In genomic region chrX:130165181-130165702, GRCh38 we compare ENCODE assay signal across 8 cellular contexts. TPM values are rescaled to one million over a fixed set of nuclear protein-coding genes. Genes with fewer than 3 reads are reported as not detected.
DNase-seq lines count a peak whose midpoint lies in the region; ATAC-seq and TF ChIP-seq lines count a peak whose summit lies in the region.

No MANE protein-coding gene starts in this region.

- H3K9ac ChIP-seq in IMR-90 (ENCODE audit: low read depth, low read length), result peak overlapping the region; percentile 80

- no peaks in the 10 kb centered on the region for H3K9me3 ChIP-seq in CD8-positive, alpha-beta memory T cell (ENCODE audit: low read length)
- H3K9me3 ChIP-seq in IMR-90 (ENCODE audit: control insufficient read depth, insufficient read depth, low read length) (no peaks in the 10 kb centered on the region), right lobe of liver (no peaks in the 10 kb centered on the region)

- peak; percentile 43 for ATAC-seq in IMR-90 (ENCODE audit: low read depth)
- ATAC-seq in right lobe of liver, result peak in 2 of 4 donors; percentile 2 to 7

- no peaks in the 10 kb centered on the region for H3K36me3 ChIP-seq in CD8-positive, alpha-beta memory T cell (ENCODE audit: insufficient read depth, low read length)
- H3K36me3 ChIP-seq in IMR-90 (ENCODE audit: control insufficient read depth, insufficient read depth, low read length), result no peaks in the 10 kb centered on the region
- H3K36me3 ChIP-seq in right lobe of liver, result no peaks in the 10 kb centered on the region

- CTCF ChIA-PET in CD8-positive, alpha-beta memory T cell (lab: Charles Lee), result interaction anchor here (1.0 to 1.2 kb wide), 2 partner anchors 22 to 83 kb away, joined by 3 to 4 read pairs; no protein-coding TSS in a partner anchor
- CTCF ChIA-PET in IMR-90 (lab: Yijun Ruan, JAX), result no interaction called here

- TF ChIP-seq RAD21 in IMR-90 (IDR thresholded peaks at IDR 0.05; ENCODE audit: low read length), result no peak

- BruUV-seq in IMR-90 (replicated peaks; lab: Mats Ljungman, UMichigan), result no TSS peak

- peak overlapping the region; percentile 35; the same call in 1 of the 2 replicates for H2AK5ac ChIP-seq in IMR-90 (ENCODE audit: low read depth, low read length)

- WGBS in IMR-90 (ENCODE audit: extremely low coverage in 2 of 2, insufficient read length in 1 of 2), 2 experiments, result 37% methylated on average over 7 of the region's 32 CpGs; no CpG with 5 or more reads in 1 of the 2 experiments
- 16% methylated on average over 6 of the region's 32 CpGs for WGBS in right lobe of liver (ENCODE audit: insufficient coverage, low coverage, low lambda C conversion rate, missing lambda C conversion rate)

- no peaks in the 10 kb centered on the region for H3K27me3 ChIP-seq in CD8-positive, alpha-beta memory T cell (ENCODE audit: insufficient read depth, low read length, poor library complexity, severe bottlenecking)
- H3K27me3 ChIP-seq in IMR-90 (ENCODE audit: control insufficient read depth, insufficient read depth, low read length) (no peaks in the 10 kb centered on the region), right lobe of liver (no peaks in the 10 kb centered on the region)

- H3K4me3 Mint-ChIP-seq in CD8-positive, alpha-beta memory T cell, result peak overlapping the region; percentile 89 to 98 (median 94)
- peak overlapping the region; percentile 90 to 98 (median 93) for H3K4me3 Mint-ChIP-seq in brain

- peak overlapping the region; percentile 17; the same call in 1 of the 2 replicates for H3K23ac ChIP-seq in IMR-90 (ENCODE audit: low read depth, low read length)

- peak overlapping the region; percentile 80 for H2AK9ac ChIP-seq in IMR-90 (replicated peaks; ENCODE audit: low read depth, low read length, poor library complexity)

- peak overlapping the region; percentile 80 to 94 (median 90) for H3K27ac Mint-ChIP-seq in CD8-positive, alpha-beta memory T cell
- peak overlapping the region; percentile 78 to 98 (median 92) for H3K27ac Mint-ChIP-seq in brain

- H3K18ac ChIP-seq in IMR-90 (ENCODE audit: low read depth, low read length), result no peak overlapping the region

- peak overlapping the region; percentile 68 for H3K4me3 ChIP-seq in CD8-positive, alpha-beta memory T cell (ENCODE audit: low read length)
- H3K4me3 ChIP-seq in IMR-90 (ENCODE audit: insufficient read depth, low read depth, low read length) (peak overlapping the region; percentile 67), right lobe of liver (peak overlapping the region; percentile 58 to 67 (median 65))

- H4K5ac ChIP-seq in IMR-90 (ENCODE audit: low read depth, low read length), result no peak overlapping the region

- H3K27ac ChIP-seq in CD8-positive, alpha-beta memory T cell (ENCODE audit: low read depth, low read length), result peak overlapping the region; percentile 63
- H3K27ac ChIP-seq in IMR-90 (ENCODE audit: insufficient read depth, low read length) (peak overlapping the region; percentile 79), right lobe of liver (peak overlapping the region; percentile 73 to 86 (median 84)), temporal lobe (ENCODE audit: low read depth, low read length) (peak overlapping the region; percentile 74)

- peak overlapping the region; percentile 22; the same call in 1 of the 2 replicates for H3K56ac ChIP-seq in IMR-90 (ENCODE audit: extremely low read depth, insufficient read depth, low read length)

- H3K14ac ChIP-seq in IMR-90 (replicated peaks; ENCODE audit: low read depth, low read length), result peak overlapping the region; percentile 68; the same call in 1 of the 2 replicates

- H2BK15ac ChIP-seq in IMR-90 (ENCODE audit: low read depth, low read length), result no peak overlapping the region

- TF ChIP-seq POLR2A in IMR-90 (IDR thresholded peaks at IDR 0.05; ENCODE audit: low read depth, low read length), result no peak
- TF ChIP-seq POLR2A in right lobe of liver (IDR thresholded peaks at IDR 0.05), result no peak

- dilution Hi-C loops in IMR-90 (cut with HindIII; ENCODE audit: low sequenced_read_pairs, unreplicated experiment), result no loop called here

- peak overlapping the region; percentile 94 for H3K4me2 ChIP-seq in IMR-90 (ENCODE audit: low read depth, low read length)

- peaks cover 0 to 4% of the 10 kb centered on the region in 2 donors for H3K27me3 Mint-ChIP-seq in CD8-positive, alpha-beta memory T cell
- H3K27me3 Mint-ChIP-seq in brain, result no peaks in the 10 kb centered on the region

- peaks cover 11% of the 10 kb centered on the region for H3K4me1 ChIP-seq in CD8-positive, alpha-beta memory T cell (ENCODE audit: insufficient read depth, low read length)
- H3K4me1 ChIP-seq in IMR-90 (ENCODE audit: control insufficient read depth, insufficient read depth, low read length) (no peaks in the 10 kb centered on the region), right lobe of liver (peaks cover 0 to 20% (median 0%) of the 10 kb centered on the region in 4 donors)

- DNase-seq in CD8-positive, alpha-beta memory T cell, result peak in 1 of 5 donors; percentile 9
- no peak for DNase-seq in IMR-90
- DNase-seq in right lobe of liver, result no peak
- no peak for DNase-seq in AML-193 (lab: John Stamatoyannopoulos, UW)
- DNase-seq in NCI-H748 treated with DMSO at 0.1 percent for 48 hours (lab: John Stamatoyannopoulos, UW), result no peak
- no peak for DNase-seq in activated CD4-positive, CD25-positive, alpha-beta regulatory T cell (lab: John Stamatoyannopoulos, UW)

- H3K9me1 ChIP-seq in IMR-90 (ENCODE audit: insufficient read depth, low read length), result no peaks in the 10 kb centered on the region

- peaks cover 0 to 15% (median 0%) of the 10 kb centered on the region in 3 donors for H3K36me3 Mint-ChIP-seq in CD8-positive, alpha-beta memory T cell
- no peaks in the 10 kb centered on the region for H3K36me3 Mint-ChIP-seq in brain

- no peak for TF ChIP-seq CTCF in IMR-90 (conservative IDR thresholded peaks at IDR 0.05; ENCODE audit: low read depth, low read length)
- no peak for TF ChIP-seq CTCF in brain (conservative IDR thresholded peaks at IDR 0.05)
- no peak for TF ChIP-seq CTCF in right lobe of liver (IDR thresholded peaks at IDR 0.05)

- peaks cover 14 to 43% (median 39%) of the 10 kb centered on the region in 3 donors for H3K4me1 Mint-ChIP-seq in CD8-positive, alpha-beta memory T cell
- peaks cover 50% of the 10 kb centered on the region for H3K4me1 Mint-ChIP-seq in brain

- in situ Hi-C loops in IMR-90 (cut with MboI; ENCODE audit: low sequenced_read_pairs), result no loop called here

- H4K8ac ChIP-seq in IMR-90 (ENCODE audit: low read depth in 2 of 2, low read length in 2 of 2), result peak overlapping the region; percentile 48 to 70; a peak in 2 of 4 replicates

- POLR2A ChIA-PET in CD8-positive, alpha-beta memory T cell (lab: Charles Lee), result interaction anchor here (0.9 to 1.3 kb wide), 3 partner anchors 46 to 81 kb away, joined by 4 to 6 read pairs (median 5); no protein-coding TSS in a partner anchor
- POLR2A ChIA-PET in IMR-90 (lab: Charles Lee; ENCODE audit: unreplicated experiment), result no interaction called here

- H2BK5ac ChIP-seq in IMR-90 (ENCODE audit: low read depth, low read length, poor library complexity, severe bottlenecking), result peak overlapping the region; percentile 56

- H3K9me3 Mint-ChIP-seq in CD8-positive, alpha-beta memory T cell, result no peaks in the 10 kb centered on the region
- H3K9me3 Mint-ChIP-seq in brain, result peaks cover 0 to 3% (median 0%) of the 10 kb centered on the region in 5 experiments

- intact Hi-C loops in IMR-90 (cut with micrococcal nuclease) (no loop called here), right lobe of liver (cut with DNase I) (no loop called here)

- H3K79me1 ChIP-seq in IMR-90 (ENCODE audit: low read depth in 1 of 2, low read length in 2 of 2), result peaks cover 7 to 8% of the 10 kb centered on the region in 2 experiments; a peak in 2 of 4 replicates

- H4K20me1 ChIP-seq in IMR-90 (ENCODE audit: insufficient read depth, low read length), result no peaks in the 10 kb centered on the region

- H2BK120ac ChIP-seq in IMR-90 (ENCODE audit: low read depth, low read length), result no peak overlapping the region

- H3K4ac ChIP-seq in IMR-90 (ENCODE audit: low read depth, low read length), result peak overlapping the region; percentile 73

- peak overlapping the region; percentile 93 for H2AFZ ChIP-seq in IMR-90 (replicated peaks; ENCODE audit: low read length, poor library complexity)

- H2BK20ac ChIP-seq in IMR-90 (ENCODE audit: low read depth, low read length), result no peak overlapping the region

- H4K91ac ChIP-seq in IMR-90 (ENCODE audit: insufficient read depth, low read depth, low read length), result 0 out of 2 replicates have a peak overlapping the region, but pooled peaks have one; percentile 22

TF ChIP-seq in IMR-90, 13 proteins besides CTCF, POLR2A, EP300 and RAD21 (continues in another document):
- TF ChIP-seq MAZ (IDR thresholded peaks at IDR 0.05; ENCODE audit: borderline replicate concordance, low read depth, low read length) (no peak), SMC3 (IDR thresholded peaks at IDR 0.05; ENCODE audit: low read depth, low read length) (no peak), MXI1 (IDR thresholded peaks at IDR 0.05; ENCODE audit: borderline replicate concordance, low read depth, low read length) (0 out of 2 replicates have a peak, but pooled peaks have one; percentile 19)

RNA-seq across cellular contexts. Expression of gene AIFM1, which starts 0.4 kb away (rescaled TPM):
- total RNA-seq in CD8-positive, alpha-beta memory T cell, result 10 to 100 TPM; 57.7 to 58.2 TPM
- 34.8 TPM for polyA plus RNA-seq in CD8-positive, alpha-beta memory T cell
- total RNA-seq in IMR-90 (2012; rRNA removed) (22.0 and 31.1 TPM in 2 replicates), right lobe of liver (10 to 100 TPM; 63.4 to 90.0 (median 76.7) TPM), temporal lobe (7.9 TPM)
- polyA plus RNA-seq in IMR-90 (2012; rRNA removed) (25.0 and 27.4 TPM in 2 replicates), brain (ENCODE audit: insufficient read depth, low read depth, low replicate concordance) (30.0 TPM)
- polyA plus RNA-seq in IMR-90 (2012; cell fraction: cytosol; rRNA removed), result 10.9 and 19.3 TPM in 2 replicates
- 3.6 and 15.7 TPM in 2 replicates for polyA plus RNA-seq in IMR-90 (2012; cell fraction: nucleus; rRNA removed; ENCODE audit: low replicate concordance)

RNA-seq across cellular contexts. Expression of gene RAB33A, which starts 6.5 kb away (rescaled TPM):
- total RNA-seq in CD8-positive, alpha-beta memory T cell, result 10 to 100 TPM in 1 of 2 experiments, 1 to 10 TPM in 1; 9.0 to 10.6 TPM
- 11.0 TPM for polyA plus RNA-seq in CD8-positive, alpha-beta memory T cell
- total RNA-seq in IMR-90 (2012; rRNA removed) (0.83 and 1.6 TPM in 2 replicates), right lobe of liver (under 1 TPM in 5 of 6 experiments, not detected in 1; 0.20 to 0.81 (median 0.55) TPM), temporal lobe (24.1 TPM)
- polyA plus RNA-seq in IMR-90 (2012; rRNA removed) (1.4 and 1.8 TPM in 2 replicates), brain (ENCODE audit: insufficient read depth, low read depth, low replicate concordance) (31.0 TPM)
- 0.80 and 1.6 TPM in 2 replicates for polyA plus RNA-seq in IMR-90 (2012; cell fraction: cytosol; rRNA removed)
- polyA plus RNA-seq in IMR-90 (2012; cell fraction: nucleus; rRNA removed; ENCODE audit: low replicate concordance), result 0.38 and 1.1 TPM in 2 replicates

RNA-seq across cellular contexts. Expression of gene ELF4, which starts 54.9 kb away (rescaled TPM):
- total RNA-seq in CD8-positive, alpha-beta memory T cell, result 10 to 100 TPM; 23.8 to 24.7 TPM
- polyA plus RNA-seq in CD8-positive, alpha-beta memory T cell, result 19.5 TPM
- total RNA-seq in IMR-90 (2012; rRNA removed) (10.8 and 10.9 TPM in 2 replicates), right lobe of liver (1 to 10 TPM in 5 of 6 experiments, under 1 TPM in 1; 0.80 to 2.8 (median 1.6) TPM), temporal lobe (0.25 TPM)
- polyA plus RNA-seq in IMR-90 (2012; rRNA removed) (18.4 and 19.0 TPM in 2 replicates), brain (ENCODE audit: insufficient read depth, low read depth, low replicate concordance) (9.9 TPM)
- polyA plus RNA-seq in IMR-90 (2012; cell fraction: cytosol; rRNA removed), result 12.6 and 15.1 TPM in 2 replicates
- polyA plus RNA-seq in IMR-90 (2012; cell fraction: nucleus; rRNA removed; ENCODE audit: low replicate concordance), result 17.4 and 18.6 TPM in 2 replicates
